ENCODE assay signal across 20 cellular contexts in genomic region chr21:37869661-37870060, GRCh38. TPM values are rescaled to one million over a fixed set of nuclear protein-coding genes. Genes with fewer than 3 reads are reported as not detected.
DNase-seq lines count a peak whose midpoint lies in the region; ATAC-seq, FAIRE-seq and TF ChIP-seq lines count a peak whose summit lies in the region.
"Had no signal": no experiment of that assay in that cellular context is flagged by ENCODE, and none has a peak within 500 bp of the region (broad histone marks: within the 10 kb centered on the region; RNA-seq: fewer than 3 reads in every experiment).

No MANE protein-coding gene starts in this region.

- H3K4me1 Mint-ChIP-seq in neural crest cell (no peaks in the 10 kb centered on the region), MCF 10A (ENCODE audit: insufficient read depth, unreplicated experiment) (peaks cover 36% of the 10 kb centered on the region)
- H3K4me1 Mint-ChIP-seq: IgD-negative memory B cell had no signal

- no peaks in the 10 kb centered on the region for H3K36me3 Mint-ChIP-seq in neural crest cell (ENCODE audit: low read depth)
- H3K36me3 Mint-ChIP-seq in MCF 10A (ENCODE audit: insufficient read depth, unreplicated experiment), result no peaks in the 10 kb centered on the region
- H3K36me3 Mint-ChIP-seq: CD8-positive, alpha-beta T cell; IgD-negative memory B cell had no signal

- no peaks in the 10 kb centered on the region for H3K9me3 Mint-ChIP-seq in neural crest cell
- H3K9me3 Mint-ChIP-seq in MCF 10A (ENCODE audit: unreplicated experiment), result no peaks in the 10 kb centered on the region
- H3K9me3 Mint-ChIP-seq: CD8-positive, alpha-beta T cell; IgD-negative memory B cell had no signal

- TF ChIP-seq CTCF in neural crest cell (conservative IDR thresholded peaks at IDR 0.05) (no peak), MCF 10A (IDR thresholded peaks at IDR 0.05; ENCODE audit: unreplicated experiment) (no peak)

- H3K27ac Mint-ChIP-seq in neural crest cell (ENCODE audit: unreplicated experiment) (peak overlapping the region; percentile 21), MCF 10A (ENCODE audit: low read depth, unreplicated experiment) (no peak overlapping the region)
- H3K27ac Mint-ChIP-seq: CD8-positive, alpha-beta T cell; IgD-negative memory B cell had no signal

- CTCF ChIA-PET in MCF 10A (lab: Yijun Ruan, JAX), result interaction anchor here (1.1 kb wide), 1 partner anchor 9 kb away, joined by 6 read pairs; no protein-coding TSS in a partner anchor

- FAIRE-seq in HTR-8/SVneo (lab: Jason Lieb, UNC), result no peak
- FAIRE-seq: GM12892, GM18507 had no signal

- H3K4me3 Mint-ChIP-seq in neural crest cell, result no peak overlapping the region
- H3K4me3 Mint-ChIP-seq in MCF 10A (ENCODE audit: unreplicated experiment), result no peak overlapping the region
- H3K4me3 Mint-ChIP-seq: CD8-positive, alpha-beta T cell; IgD-negative memory B cell had no signal

- no TSS peak for BruUV-seq in MCF 10A (replicated peaks; lab: Mats Ljungman, UMichigan)

- intact Hi-C loops in MCF 10A (cut with micrococcal nuclease), result no loop called here

- H3K27me3 Mint-ChIP-seq in neural crest cell (ENCODE audit: low read depth) (no peaks in the 10 kb centered on the region), MCF 10A (ENCODE audit: insufficient read depth, unreplicated experiment) (no peaks in the 10 kb centered on the region)

- DNase-seq in DMS 273 treated with DMSO at 0.1 percent for 48 hours (lab: John Stamatoyannopoulos, UW) (peak; percentile 87), NCI-H524 treated with DMSO at 0.1 percent for 48 hours (lab: John Stamatoyannopoulos, UW) (peak; percentile 94), cerebellar cortex (ENCODE audit: low spot score) (peak; percentile 68), neural crest cell (ENCODE audit: low read depth, low spot score) (no peak), MCF 10A (ENCODE audit: unreplicated experiment) (no peak), HTR-8/SVneo (ENCODE audit: insufficient read length, low spot score) (no peak)
- DNase-seq: Calu3; CD8-positive, alpha-beta T cell; GOT3; NCI-H146; NCI-H2081 treated with DMSO at 0.1 percent for 48 hours; NCI-H510A; NK-92 treated with Interleukin-12 subunit alpha and Interleukin-12 subunit beta, amount 100 ng/mL, for 24 hours; Right ventricle myocardium superior had no signal

- POLR2A ChIA-PET in MCF 10A (lab: Yijun Ruan, JAX), result interaction anchor here (0.7 to 1.7 kb wide), 4 partner anchors 8 to 212 kb away, joined by 3 to 4 read pairs (median 3); no protein-coding TSS in a partner anchor

- ATAC-seq in HG02840 (IDR thresholded peaks at IDR 0.05; ENCODE audit: low FRiP score, unreplicated experiment), result no peak
- ATAC-seq: CD8-positive, alpha-beta T cell had no signal

RNA-seq across cellular contexts. Expression of gene KCNJ6, which starts 46.6 kb away (rescaled TPM):
- 0.68 and 0.75 TPM in 2 replicates for total RNA-seq in neural crest cell
- total RNA-seq in MCF 10A (2022), result 0.20 and 0.28 TPM in 2 replicates
- total RNA-seq: CD8-positive, alpha-beta T cell; HT1080; OCI-LY7; Right ventricle myocardium superior had no signal

Comparison
In these comparisons a context has a peak if more than half of its experiments do, and no peak if none do; other contexts are left out.
1. DNase-seq: peak in DMS 273 treated with DMSO at 0.1 percent for 48 hours (single experiment), NCI-H524 treated with DMSO at 0.1 percent for 48 hours (single experiment) and cerebellar cortex (single experiment); none in neural crest cell (single experiment), MCF 10A (single experiment) and HTR-8/SVneo (single experiment).